Comparison of ENCODE assay signal across 26 cellular contexts in genomic region chr13:62502606-62503005, GRCh38.
"Had no signal": no experiment of that assay in that cellular context is flagged by ENCODE, and none has a peak within 500 bp of the region (broad histone marks: within the 10 kb centered on the region; RNA-seq: fewer than 3 reads in every experiment).

No MANE protein-coding gene starts in this region.

- ATAC-seq: stimulated activated effector memory CD8-positive, alpha-beta T cell treated with anti-CD3 and anti-CD28 coated beads, Interleukin-12 subunit alpha, Interleukin-12 subunit beta, amount 100 ng/mL, for 72 hours; stimulated activated memory B cell treated with anti-CD40 and anti-IgM and Interleukin-4, amounts not matched to agents 10 μg/mL and 1 μg/mL and 100 μg/mL, for 72 hours; stimulated activated naive B cell treated with anti-CD40 and anti-IgM and Interleukin-4, amounts not matched to agents 10 μg/mL and 1 μg/mL and 100 μg/mL, for 72 hours; stimulated activated naive CD8-positive, alpha-beta T cell treated with anti-CD3 and anti-CD28 coated beads, Interleukin-15, amount 100 ng/mL, for 72 hours; stimulated activated naive CD8-positive, alpha-beta T cell treated with anti-CD3 and anti-CD28 coated beads, Interleukin-15, Interleukin-2, amounts not matched to agents 100 U/mL and 50 U/mL, for 24 hours; upper lobe of right lung had no signal

- H3K9me3 ChIP-seq: stomach, suprapubic skin, testis, thoracic aorta, thyroid gland, tibial artery, tibial nerve, transverse colon, upper lobe of left lung, upper lobe of right lung, uterus, vagina had no signal

- H3K27ac ChIP-seq: stomach, suprapubic skin, testis, thoracic aorta, thyroid gland, tibial artery, tibial nerve, transverse colon, upper lobe of left lung, upper lobe of right lung, uterus, vagina had no signal

- H3K4me3 ChIP-seq: stomach, suprapubic skin, testis, thoracic aorta, thyroid gland, tibial artery, tibial nerve, transverse colon, upper lobe of left lung, upper lobe of right lung, uterus, vagina had no signal

- H3K27me3 ChIP-seq: stomach, suprapubic skin, testis, thyroid gland, tibial artery, tibial nerve, transverse colon, upper lobe of left lung, upper lobe of right lung, uterus, vagina had no signal

- H3K4me1 ChIP-seq: stomach, suprapubic skin, testis, thyroid gland, tibial artery, tibial nerve, transverse colon, upper lobe of left lung, upper lobe of right lung, uterus, vagina had no signal

- DNase-seq: stimulated activated CD4-positive, alpha-beta T cell treated with anti-CD3 and anti-CD28 coated beads, Interleukin-2, amount 100 ng/mL, for 48 hours; stimulated activated CD4-positive, alpha-beta T cell treated with anti-CD3 and anti-CD28 coated beads, Interleukin-4, amount 100 ng/mL, for 1 hour; stimulated activated CD4-positive, alpha-beta T cell treated with anti-CD3 and anti-CD28 coated beads, Interleukin-4, amount 100 ng/mL, for 24 hours; stimulated activated CD4-positive, alpha-beta T cell treated with anti-CD3 and anti-CD28 coated beads, Interleukin-4, amount 100 ng/mL, for 4 hours; stimulated activated CD8-positive, alpha-beta memory T cell treated with anti-CD3 and anti-CD28 coated beads, Interleukin-4, amount 100 ng/mL, for 48 hours; stimulated activated naive B cell treated with anti-CD40 and anti-IgM and Interleukin-4, amounts not matched to agents 10 μg/mL and 1 μg/mL and 100 μg/mL, for 72 hours; stimulated activated naive CD4-positive, alpha-beta T cell; stimulated activated naive CD4-positive, alpha-beta T cell treated with Interleukin-2 at 50 U/mL for 16 hours; stimulated activated naive CD8-positive, alpha-beta T cell treated with anti-CD3 and anti-CD28 coated beads, Interleukin-15, amount 100 ng/mL, for 72 hours; stimulated activated naive CD8-positive, alpha-beta T cell treated with anti-CD3 and anti-CD28 coated beads, Interleukin-15, Interleukin-2, amounts not matched to agents 100 U/mL and 50 U/mL, for 24 hours; stomach; substantia nigra; testis; thyroid gland; tibial artery; transverse colon; trophoblast cell; upper lobe of left lung; upper lobe of right lung; uterus had no signal

- H3K36me3 ChIP-seq: stomach, suprapubic skin, thoracic aorta, thyroid gland, tibial artery, tibial nerve, transverse colon, upper lobe of left lung, upper lobe of right lung, uterus, vagina had no signal
